Comparison of ENCODE assay signal across 8 cellular contexts in genomic region chr1:1918901-1919303, GRCh38. TPM values are rescaled to one million over a fixed set of nuclear protein-coding genes. Genes with fewer than 3 reads are reported as not detected.
DNase-seq lines count a peak whose midpoint lies in the region; ATAC-seq lines count a peak whose summit lies in the region.

Gene TMEM52, minus strand, starts transcription at chr1:1919279. Its CDS starts 14 bp downstream, at chr1:1919265.

- H3K4me3 Mint-ChIP-seq in T-helper 17 cell, result peak within 1 kb of the TSS; percentile 67

- H3K9ac ChIP-seq in stomach smooth muscle (ENCODE audit: low read length in 2 of 2), result no peak within 1 kb of the TSS

- DNase-seq in T-helper 17 cell, result peak in 1 of 3 donors; percentile 39
- DNase-seq in KBM-7, result no peak
- no peak for DNase-seq in epidermal melanocyte (ENCODE audit: insufficient read length, low spot score)
- DNase-seq in hepatic stellate cell (ENCODE audit: low spot score), result no peak

- no peaks in the 10 kb centered on the region for H3K36me3 Mint-ChIP-seq in T-helper 17 cell (ENCODE audit: low read depth)

- H3K4me3 ChIP-seq in iPS-11a (ENCODE audit: low read depth, low read length) (peak within 1 kb of the TSS; percentile 44), stomach smooth muscle (ENCODE audit: low read length in 2 of 2) (peak within 1 kb of the TSS; percentile 55 to 71)

- H3K27me3 Mint-ChIP-seq in T-helper 17 cell, result peaks cover under 1% of the 10 kb centered on the region

- ATAC-seq in GM18508 (IDR thresholded peaks at IDR 0.05; ENCODE audit: insufficient read depth, unreplicated experiment) (peak; percentile 12), HG02852 (IDR thresholded peaks at IDR 0.05; ENCODE audit: unreplicated experiment) (peak; percentile 36), T-helper 17 cell (peak; percentile 19)

- no peaks in the 10 kb centered on the region for H3K9me3 ChIP-seq in T-helper 17 cell (ENCODE audit: control insufficient read depth, low read length, poor library complexity, severe bottlenecking)
- H3K9me3 ChIP-seq in stomach smooth muscle (ENCODE audit: control insufficient read depth in 2 of 2, low read length in 2 of 2), result no peaks in the 10 kb centered on the region

- H3K27ac Mint-ChIP-seq in T-helper 17 cell, result no peak within 1 kb of the TSS

- no peaks in the 10 kb centered on the region for H3K27me3 ChIP-seq in stomach smooth muscle (ENCODE audit: control insufficient read depth in 1 of 2, insufficient read depth in 2 of 2, low read length in 2 of 2)

- H3K4me1 ChIP-seq in stomach smooth muscle (ENCODE audit: control insufficient read depth, insufficient read depth, low read length), result peaks cover 19% of the 10 kb centered on the region

- in situ Hi-C loops in KBM-7 (cut with MboI; ENCODE audit: low pct_unique_long_range_greater_than_20kb, low sequenced_read_pairs), result no loop called here

- H3K27ac ChIP-seq in stomach smooth muscle (ENCODE audit: low read length), result peak within 1 kb of the TSS; percentile 31

- H3K4me1 Mint-ChIP-seq in T-helper 17 cell, result peaks cover 3% of the 10 kb centered on the region

- no peaks in the 10 kb centered on the region for H3K36me3 ChIP-seq in stomach smooth muscle (ENCODE audit: control insufficient read depth in 2 of 2, insufficient read depth in 2 of 2, low read length in 2 of 2)

RNA-seq across cellular contexts. Expression of gene TMEM52, which starts in this region (rescaled TPM):
- under 1 TPM in 1 of 2 donors, not detected in 1; 0.52 TPM for total RNA-seq in T-helper 17 cell

Comparison
In these comparisons a context has a peak if more than half of its experiments do, and no peak if none do; other contexts are left out.
1. Peak in ATAC-seq in T-helper 17 cell; RNA of the gene not detected or under 1 TPM.